ENCODE assay signal across 22 cellular contexts in the genomic region with DNA sequence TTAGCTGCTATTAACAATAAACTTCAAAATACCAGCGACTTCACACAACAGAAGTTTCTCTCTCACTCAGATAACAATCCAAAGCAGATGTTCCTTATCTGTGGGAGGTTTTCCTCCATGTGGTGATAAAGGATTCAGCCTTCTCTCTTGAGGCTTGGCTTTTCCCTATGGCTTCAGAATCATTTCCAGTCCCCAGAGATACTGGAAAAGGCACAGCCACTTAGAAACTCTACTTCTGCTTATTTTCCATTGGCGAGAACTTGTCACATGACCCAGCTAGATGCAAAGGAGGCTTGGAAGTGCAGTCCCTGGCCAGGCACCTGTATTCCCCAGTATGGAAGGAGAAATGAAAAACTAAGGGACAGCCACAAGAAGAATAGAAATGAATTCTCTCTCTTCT.
A peak's percentile ranks its signal among the peaks of the same experiment; 100 is the strongest.
DNase-seq lines count a peak whose midpoint lies in the region; ATAC-seq and TF ChIP-seq lines count a peak whose summit lies in the region.
"Had no signal": no experiment of that assay in that cellular context is flagged by ENCODE, and none has a peak within 500 bp of the region (broad histone marks: within the 10 kb centered on the region; RNA-seq: fewer than 3 reads in every experiment).

No MANE protein-coding gene starts in this region.

- TF ChIP-seq CTCF in nephron (IDR thresholded peaks at IDR 0.05; ENCODE audit: unreplicated experiment in 3 of 3): no peak

- H3K27me3 Mint-ChIP-seq in nephron (ENCODE audit: low read depth): no peaks in the 10 kb centered on the region
- peaks cover 33% of the 10 kb centered on the region for H3K27me3 Mint-ChIP-seq in activated naive CD8-positive, alpha-beta T cell treated with anti-CD3 and anti-CD28 coated beads, Interleukin-2, amount 50 U/mL, for 24 hours

- ATAC-seq in activated naive CD8-positive, alpha-beta T cell treated with anti-CD3 and anti-CD28 coated beads, Interleukin-2, amount 50 U/mL, for 24 hours: no peak
- no peak for ATAC-seq in GM19467 (IDR thresholded peaks at IDR 0.05; ENCODE audit: unreplicated experiment)
- ATAC-seq: stimulated activated naive CD8-positive, alpha-beta T cell treated with anti-CD3 and anti-CD28 coated beads, Interleukin-15, Interleukin-2, amounts not matched to agents 100 U/mL and 50 U/mL, for 24 hours had no signal

- peak overlapping the region; percentile 50 to 76 (median 52) for H3K27ac Mint-ChIP-seq in nephron
- H3K27ac Mint-ChIP-seq in activated naive CD8-positive, alpha-beta T cell treated with anti-CD3 and anti-CD28 coated beads, Interleukin-2, amount 50 U/mL, for 24 hours: no peak overlapping the region
- H3K27ac Mint-ChIP-seq: activated B cell treated with CpG ODN at 0.5 μM for 24 hours; activated naive CD8-positive, alpha-beta T cell treated with anti-CD3 and anti-CD28 coated beads, Interleukin-2, amount 10 ng/mL, durations not matched to agents 7 days and 5 days; HFFc6; memory B cell; naive B cell had no signal

- H3K36me3 Mint-ChIP-seq in nephron (ENCODE audit: low read depth): no peaks in the 10 kb centered on the region
- no peaks in the 10 kb centered on the region for H3K36me3 Mint-ChIP-seq in activated naive CD8-positive, alpha-beta T cell treated with anti-CD3 and anti-CD28 coated beads, Interleukin-2, amount 50 U/mL, for 24 hours (ENCODE audit: low read depth)
- H3K36me3 Mint-ChIP-seq: activated naive CD8-positive, alpha-beta T cell treated with anti-CD3 and anti-CD28 coated beads, Interleukin-2, amount 10 ng/mL, durations not matched to agents 7 days and 5 days; memory B cell; naive B cell had no signal

- H3K4me3 Mint-ChIP-seq in nephron: peak overlapping the region in 1 of 3 experiments; percentile 19
- H3K4me3 Mint-ChIP-seq in activated naive CD8-positive, alpha-beta T cell treated with anti-CD3 and anti-CD28 coated beads, Interleukin-2, amount 50 U/mL, for 24 hours: no peak overlapping the region
- H3K4me3 Mint-ChIP-seq: activated B cell treated with CpG ODN at 0.5 μM for 24 hours; activated naive CD8-positive, alpha-beta T cell treated with anti-CD3 and anti-CD28 coated beads, Interleukin-2, amount 10 ng/mL, durations not matched to agents 7 days and 5 days; HFFc6; memory B cell; naive B cell had no signal

- DNase-seq in DMS53 (lab: John Stamatoyannopoulos, UW) (peak; percentile 10), DMS53 treated with DMSO at 0.1 percent for 48 hours (lab: John Stamatoyannopoulos, UW; ENCODE audit: unreplicated experiment) (no peak), NCI-H226 (peak; percentile 4), dermis blood vessel endothelial cell (peak; percentile 47), activated gamma-delta T cell treated with Interleukin-2 at 50 U/mL for 16 hours (no peak)
- DNase-seq in activated naive CD8-positive, alpha-beta T cell treated with anti-CD3 and anti-CD28 coated beads, Interleukin-2, amount 50 U/mL, for 24 hours: no peak
- DNase-seq: activated B cell treated with CpG ODN at 0.5 μM for 24 hours; activated CD4-positive, alpha-beta T cell treated with anti-CD3 and anti-CD28 coated beads, Interleukin-2, amount 50 U/mL, for 48 hours; activated CD8-positive, alpha-beta memory T cell treated with anti-CD3 and anti-CD28 coated beads, Interleukin-2, amount 50 U/mL, for 48 hours; activated naive CD8-positive, alpha-beta T cell treated with anti-CD3 and anti-CD28 coated beads, Interleukin-2, amount 10 ng/mL, durations not matched to agents 7 days and 5 days; naive B cell; NCI-H1048; NCI-H1930; NCI-H446; NK-92 treated with Interleukin-12 subunit alpha and Interleukin-12 subunit beta, amount 100 ng/mL, for 24 hours; ovary; stimulated activated CD4-positive, alpha-beta T cell treated with anti-CD3 and anti-CD28 coated beads, Interleukin-4, amount 100 ng/mL, for 4 hours; stimulated activated naive CD8-positive, alpha-beta T cell treated with anti-CD3 and anti-CD28 coated beads, Interleukin-15, Interleukin-2, amounts not matched to agents 100 U/mL and 50 U/mL, for 24 hours had no signal

- peaks cover 20% of the 10 kb centered on the region for H3K4me1 Mint-ChIP-seq in nephron
- H3K4me1 Mint-ChIP-seq in activated naive CD8-positive, alpha-beta T cell treated with anti-CD3 and anti-CD28 coated beads, Interleukin-2, amount 50 U/mL, for 24 hours: no peaks in the 10 kb centered on the region
- H3K4me1 Mint-ChIP-seq: activated B cell treated with CpG ODN at 0.5 μM for 24 hours; activated naive CD8-positive, alpha-beta T cell treated with anti-CD3 and anti-CD28 coated beads, Interleukin-2, amount 10 ng/mL, durations not matched to agents 7 days and 5 days; memory B cell; naive B cell had no signal

- H3K9me3 Mint-ChIP-seq in nephron: no peaks in the 10 kb centered on the region
- no peaks in the 10 kb centered on the region for H3K9me3 Mint-ChIP-seq in activated naive CD8-positive, alpha-beta T cell treated with anti-CD3 and anti-CD28 coated beads, Interleukin-2, amount 50 U/mL, for 24 hours
- H3K9me3 Mint-ChIP-seq: activated B cell treated with CpG ODN at 0.5 μM for 24 hours; activated naive CD8-positive, alpha-beta T cell treated with anti-CD3 and anti-CD28 coated beads, Interleukin-2, amount 10 ng/mL, durations not matched to agents 7 days and 5 days; HFFc6; memory B cell had no signal

Comparison
In these comparisons a context has a peak if more than half of its experiments do, and no peak if none do; other contexts are left out.
1. DNase-seq: peak in DMS53 (single experiment), NCI-H226 (single experiment) and dermis blood vessel endothelial cell (single experiment); none in DMS53 treated with DMSO at 0.1 percent for 48 hours (single experiment), activated naive CD8-positive, alpha-beta T cell treated with anti-CD3 and anti-CD28 coated beads, Interleukin-2, amount 50 U/mL, for 24 hours (single experiment) and activated gamma-delta T cell treated with Interleukin-2 at 50 U/mL for 16 hours (single experiment).